8 cellular contexts compared by ENCODE assay signal in genomic region chr4:7101692-7102515, GRCh38. TPM values are rescaled to one million over a fixed set of nuclear protein-coding genes. Genes with fewer than 3 reads are reported as not detected.
DNase-seq lines count a peak whose midpoint lies in the region; ATAC-seq and TF ChIP-seq lines count a peak whose summit lies in the region.

No MANE protein-coding gene starts in this region.

- TF ChIP-seq CTCF in OCI-LY7 (conservative IDR thresholded peaks at IDR 0.05; ENCODE audit: low read length), result peak; percentile 80
- TF ChIP-seq CTCF in neural crest cell (conservative IDR thresholded peaks at IDR 0.05), result peak; percentile 77
- TF ChIP-seq CTCF in thoracic aorta (IDR thresholded peaks at IDR 0.05), result peak; percentile 69

- peak overlapping the region; percentile 63 for H2AFZ ChIP-seq in OCI-LY7 (ENCODE audit: low read length)

- peaks cover 18% of the 10 kb centered on the region for H3K4me1 ChIP-seq in CD8-positive, alpha-beta memory T cell (ENCODE audit: insufficient read depth, low read length)
- H3K4me1 ChIP-seq in OCI-LY7 (ENCODE audit: insufficient read depth, low read length, poor library complexity, severe bottlenecking) (peaks cover 13% of the 10 kb centered on the region), thoracic aorta (ENCODE audit: control insufficient read depth in 1 of 2, low read depth in 2 of 2) (peaks cover 8 to 21% of the 10 kb centered on the region in 2 donors)

- ATAC-seq in GM19467 (IDR thresholded peaks at IDR 0.05; ENCODE audit: unreplicated experiment) (peak; percentile 62), thoracic aorta (ENCODE audit: insufficient number of reproducible peaks, low FRiP score, low read depth) (no peak)
- peak; percentile 64 for ATAC-seq in activated T-helper 17 cell treated with anti-CD3 and anti-CD28 coated beads, Interleukin-2, amount 50 U/mL, for 72 hours (replicated peaks)

- BruUV-seq in OCI-LY7 (replicated peaks; lab: Mats Ljungman, UMichigan), result no TSS peak

- no peaks in the 10 kb centered on the region for H4K20me1 ChIP-seq in OCI-LY7 (ENCODE audit: insufficient read depth, low read length)

- H3K9me3 ChIP-seq in CD8-positive, alpha-beta memory T cell (ENCODE audit: low read length), result no peaks in the 10 kb centered on the region
- no peaks in the 10 kb centered on the region for H3K9me3 ChIP-seq in OCI-LY7 (ENCODE audit: low read length)
- H3K9me3 ChIP-seq in thoracic aorta, result no peaks in the 10 kb centered on the region

- H3K9me3 Mint-ChIP-seq in CD8-positive, alpha-beta memory T cell, result no peaks in the 10 kb centered on the region
- H3K9me3 Mint-ChIP-seq in activated T-helper 17 cell treated with anti-CD3 and anti-CD28 coated beads, Interleukin-2, amount 50 U/mL, for 72 hours, result no peaks in the 10 kb centered on the region
- no peaks in the 10 kb centered on the region for H3K9me3 Mint-ChIP-seq in neural crest cell

- peaks cover 13 to 25% (median 21%) of the 10 kb centered on the region in 3 donors for H3K4me1 Mint-ChIP-seq in CD8-positive, alpha-beta memory T cell
- H3K4me1 Mint-ChIP-seq in activated T-helper 17 cell treated with anti-CD3 and anti-CD28 coated beads, Interleukin-2, amount 50 U/mL, for 72 hours, result peaks cover 5% of the 10 kb centered on the region
- H3K4me1 Mint-ChIP-seq in neural crest cell, result peaks cover 13% of the 10 kb centered on the region

- intact Hi-C loops in OCI-LY7 (cut with micrococcal nuclease; ENCODE audit: unreplicated experiment), result loop anchor here (1.0 to 10.0 kb wide), 2 partner anchors 84 to 837 kb away; partner anchors contain the start of gene WFS1

- no peaks in the 10 kb centered on the region for H3K36me3 ChIP-seq in CD8-positive, alpha-beta memory T cell (ENCODE audit: insufficient read depth, low read length)
- H3K36me3 ChIP-seq in OCI-LY7 (ENCODE audit: insufficient read depth, low read length) (no peaks in the 10 kb centered on the region), thoracic aorta (no peaks in the 10 kb centered on the region)

- POLR2A ChIA-PET in CD8-positive, alpha-beta memory T cell (lab: Charles Lee), result interaction anchor here (0.7 to 1.5 kb wide), 2 partner anchors 34 to 202 kb away, joined by 3 to 4 read pairs; partner anchors contain the start of gene GRPEL1
- POLR2A ChIA-PET in OCI-LY7 (lab: Charles Lee), result interaction anchor here (0.6 to 2.1 kb wide), 5 partner anchors 16 to 44 kb away, joined by 3 to 8 read pairs (median 3); partner anchors contain the start of gene GRPEL1

- peaks cover 0 to 2% (median 0%) of the 10 kb centered on the region in 3 donors for H3K36me3 Mint-ChIP-seq in CD8-positive, alpha-beta memory T cell
- H3K36me3 Mint-ChIP-seq in activated T-helper 17 cell treated with anti-CD3 and anti-CD28 coated beads, Interleukin-2, amount 50 U/mL, for 72 hours (ENCODE audit: low read depth), result no peaks in the 10 kb centered on the region
- no peaks in the 10 kb centered on the region for H3K36me3 Mint-ChIP-seq in neural crest cell (ENCODE audit: low read depth)

- CTCF ChIA-PET in CD8-positive, alpha-beta memory T cell (lab: Charles Lee), result interaction anchor here (0.6 to 1.4 kb wide), 7 partner anchors 14 to 228 kb away, joined by 3 to 5 read pairs (median 4); partner anchors contain the start of gene GRPEL1
- CTCF ChIA-PET in OCI-LY7 (lab: Charles Lee; ENCODE audit: unreplicated experiment), result interaction anchor here (0.6 to 0.7 kb wide), 2 partner anchors 12 to 659 kb away, joined by 3 to 4 read pairs; no protein-coding TSS in a partner anchor

- peak overlapping the region; percentile 98 for H3K4me2 ChIP-seq in OCI-LY7 (ENCODE audit: low read length)

- peak in 4 of 5 donors; percentile 18 to 62 (median 36) for DNase-seq in CD8-positive, alpha-beta memory T cell
- DNase-seq in HT1080 (ENCODE audit: low read depth) (peak; percentile 69), OCI-LY7 (ENCODE audit: low spot score) (peak; percentile 68), fibroblast of the conjunctiva (ENCODE audit: low read depth) (peak; percentile 47), neural crest cell (ENCODE audit: low read depth, low spot score) (peak; percentile 64), thoracic aorta (ENCODE audit: low spot score) (no peak)

- H3K4me3 ChIP-seq in CD8-positive, alpha-beta memory T cell (ENCODE audit: low read length), result peak overlapping the region; percentile 60
- H3K4me3 ChIP-seq in OCI-LY7 (ENCODE audit: low read depth, low read length, poor library complexity, severe bottlenecking) (peak overlapping the region; percentile 71), thoracic aorta (peak overlapping the region; percentile 82)

- no peak overlapping the region for H3K27ac ChIP-seq in CD8-positive, alpha-beta memory T cell (ENCODE audit: low read depth, low read length)
- H3K27ac ChIP-seq in OCI-LY7 (ENCODE audit: low read depth, low read length, poor library complexity, severe bottlenecking), result no peak overlapping the region
- H3K27ac ChIP-seq in thoracic aorta, result peak overlapping the region in 1 of 2 donors; percentile 78

- H3K27me3 ChIP-seq in CD8-positive, alpha-beta memory T cell (ENCODE audit: insufficient read depth, low read length, poor library complexity, severe bottlenecking), result no peaks in the 10 kb centered on the region
- no peaks in the 10 kb centered on the region for H3K27me3 ChIP-seq in thoracic aorta (replicated peaks; ENCODE audit: insufficient read depth)

- H3K4me3 Mint-ChIP-seq in CD8-positive, alpha-beta memory T cell, result peak overlapping the region; percentile 86 to 97 (median 92)
- H3K4me3 Mint-ChIP-seq in activated T-helper 17 cell treated with anti-CD3 and anti-CD28 coated beads, Interleukin-2, amount 50 U/mL, for 72 hours, result peak overlapping the region; percentile 85
- H3K4me3 Mint-ChIP-seq in neural crest cell, result peak overlapping the region; percentile 88

- H3K27me3 Mint-ChIP-seq in CD8-positive, alpha-beta memory T cell, result peaks cover 2 to 7% of the 10 kb centered on the region in 2 donors
- H3K27me3 Mint-ChIP-seq in activated T-helper 17 cell treated with anti-CD3 and anti-CD28 coated beads, Interleukin-2, amount 50 U/mL, for 72 hours, result no peaks in the 10 kb centered on the region
- H3K27me3 Mint-ChIP-seq in neural crest cell (ENCODE audit: low read depth), result peaks cover 9% of the 10 kb centered on the region

- peak overlapping the region in 6 of 8 donors; percentile 23 to 92 (median 69) for H3K27ac Mint-ChIP-seq in CD8-positive, alpha-beta memory T cell
- H3K27ac Mint-ChIP-seq in activated T-helper 17 cell treated with anti-CD3 and anti-CD28 coated beads, Interleukin-2, amount 50 U/mL, for 72 hours, result peak overlapping the region; percentile 50
- peak overlapping the region; percentile 50 for H3K27ac Mint-ChIP-seq in neural crest cell (ENCODE audit: unreplicated experiment)

- H3K9me2 ChIP-seq in OCI-LY7 (ENCODE audit: insufficient read depth, low read length), result no peaks in the 10 kb centered on the region

- H3K79me2 ChIP-seq in OCI-LY7 (ENCODE audit: insufficient read depth, low read depth, low read length), result no peaks in the 10 kb centered on the region

RNA-seq across cellular contexts. Expression of gene GRPEL1, which starts 34.0 kb away (rescaled TPM):
- 10 to 100 TPM; 94.0 to 94.5 TPM for total RNA-seq in CD8-positive, alpha-beta memory T cell
- 54.8 TPM for polyA plus RNA-seq in CD8-positive, alpha-beta memory T cell
- 71.0 and 75.6 TPM in 2 replicates for total RNA-seq in HT1080 (2014; rRNA removed; shearing (Covaris generic))
- 52.0 and 56.3 TPM in 2 replicates for polyA plus RNA-seq in HT1080 (2015; cell fraction: cytosol; rRNA removed)
- polyA plus RNA-seq in HT1080 (2015; cell fraction: nucleus; rRNA removed), result 36.5 and 38.4 TPM in 2 replicates
- total RNA-seq in OCI-LY7 (2014; rRNA removed; shearing (Covaris generic)), result 27.4 and 33.4 TPM in 2 replicates
- 31.3 and 43.7 TPM in 2 replicates for total RNA-seq in OCI-LY7 (2022)
- total RNA-seq in activated T-helper 17 cell treated with anti-CD3 and anti-CD28 coated beads, Interleukin-2, amount 50 U/mL, for 72 hours, result 10 to 100 TPM; 56.3 to 92.5 TPM
- 26.6 and 28.2 TPM in 2 replicates for total RNA-seq in neural crest cell
- total RNA-seq in thoracic aorta, result 10 to 100 TPM; 26.7 to 40.1 TPM

RNA-seq across cellular contexts. Expression of gene TADA2B, which starts 58.7 kb away (rescaled TPM):
- 10 to 100 TPM; 15.8 to 16.0 TPM for total RNA-seq in CD8-positive, alpha-beta memory T cell
- 6.0 TPM for polyA plus RNA-seq in CD8-positive, alpha-beta memory T cell
- 9.4 and 11.8 TPM in 2 replicates for total RNA-seq in HT1080 (2014; rRNA removed; shearing (Covaris generic))
- polyA plus RNA-seq in HT1080 (2015; cell fraction: cytosol; rRNA removed), result 9.8 and 10.4 TPM in 2 replicates
- polyA plus RNA-seq in HT1080 (2015; cell fraction: nucleus; rRNA removed), result 6.5 and 8.6 TPM in 2 replicates
- 9.9 and 12.8 TPM in 2 replicates for total RNA-seq in OCI-LY7 (2014; rRNA removed; shearing (Covaris generic))
- total RNA-seq in OCI-LY7 (2022) (20.2 and 20.3 TPM in 2 replicates), neural crest cell (18.6 and 19.2 TPM in 2 replicates), thoracic aorta (10 to 100 TPM; 21.5 to 24.2 TPM)
- total RNA-seq in activated T-helper 17 cell treated with anti-CD3 and anti-CD28 coated beads, Interleukin-2, amount 50 U/mL, for 72 hours, result 10 to 100 TPM in 1 of 2 donors, 1 to 10 TPM in 1; 8.5 to 13.0 TPM
